Comparison of ENCODE assay signal across 8 cellular contexts in genomic region chr2:9778012-9778411, GRCh38.
DNase-seq lines count a peak whose midpoint lies in the region; ATAC-seq and TF ChIP-seq lines count a peak whose summit lies in the region.
"Had no signal": no experiment of that assay in that cellular context is flagged by ENCODE, and none has a peak within 500 bp of the region (broad histone marks: within the 10 kb centered on the region; RNA-seq: fewer than 3 reads in every experiment).

No MANE protein-coding gene starts in this region.

- H3K9me3 Mint-ChIP-seq in brain, result peaks cover 0 to 3% (median 0%) of the 10 kb centered on the region in 5 experiments
- H3K9me3 Mint-ChIP-seq in naive thymus-derived CD4-positive, alpha-beta T cell, result no peaks in the 10 kb centered on the region
- H3K9me3 Mint-ChIP-seq: memory B cell had no signal

- H3K4me3 Mint-ChIP-seq in brain, result no peak overlapping the region
- peak overlapping the region in 1 of 10 donors; percentile 37 for H3K4me3 Mint-ChIP-seq in naive thymus-derived CD4-positive, alpha-beta T cell
- H3K4me3 Mint-ChIP-seq: memory B cell had no signal

- DNase-seq in GM06990 (ENCODE audit: extremely low read depth, insufficient read length) (no peak), HuH-7.5 (ENCODE audit: low spot score) (peak; percentile 49)
- no peak for DNase-seq in naive thymus-derived CD4-positive, alpha-beta T cell
- DNase-seq in effector CD4-positive, alpha-beta T cell, result no peak

- peak overlapping the region in 3 of 5 experiments; percentile 12 to 71 (median 35) for H3K27ac Mint-ChIP-seq in brain
- peak overlapping the region in 6 of 9 donors; percentile 14 to 82 (median 50) for H3K27ac Mint-ChIP-seq in naive thymus-derived CD4-positive, alpha-beta T cell
- H3K27ac Mint-ChIP-seq: memory B cell had no signal

- H3K36me3 Mint-ChIP-seq in brain, result no peaks in the 10 kb centered on the region
- peaks cover 0 to 2% (median 0%) of the 10 kb centered on the region in 5 donors for H3K36me3 Mint-ChIP-seq in naive thymus-derived CD4-positive, alpha-beta T cell
- H3K36me3 Mint-ChIP-seq: memory B cell had no signal

- H3K27ac ChIP-seq in naive thymus-derived CD4-positive, alpha-beta T cell (ENCODE audit: low read depth, low read length), result no peak overlapping the region

- peaks cover 5% of the 10 kb centered on the region for H3K27me3 Mint-ChIP-seq in brain
- H3K27me3 Mint-ChIP-seq in naive thymus-derived CD4-positive, alpha-beta T cell, result peaks cover 0 to 3% (median 0%) of the 10 kb centered on the region in 5 donors

- peak; percentile 75 for TF ChIP-seq CTCF in GM06990 (IDR thresholded peaks at IDR 0.05; ENCODE audit: insufficient read depth, low read length, poor library complexity, severe bottlenecking)
- TF ChIP-seq CTCF in brain (conservative IDR thresholded peaks at IDR 0.05), result peak in 1 of 2 experiments; percentile 14

- H3K4me1 ChIP-seq in naive thymus-derived CD4-positive, alpha-beta T cell (ENCODE audit: control insufficient read depth in 2 of 2, insufficient read depth in 2 of 2, low read length in 2 of 2), result peaks cover 31 to 40% of the 10 kb centered on the region in 2 donors

- POLR2A ChIA-PET in naive thymus-derived CD4-positive, alpha-beta T cell (lab: Charles Lee), result no interaction called here

- no peak overlapping the region for H3K4me3 ChIP-seq in GM06990 (replicated peaks; ENCODE audit: low read depth, low read length)
- H3K4me3 ChIP-seq in naive thymus-derived CD4-positive, alpha-beta T cell (ENCODE audit: low read length), result no peak overlapping the region

- H3K4me1 Mint-ChIP-seq in brain, result peaks cover 47% of the 10 kb centered on the region
- peaks cover 23 to 53% (median 44%) of the 10 kb centered on the region in 7 donors for H3K4me1 Mint-ChIP-seq in naive thymus-derived CD4-positive, alpha-beta T cell

- no peaks in the 10 kb centered on the region for H3K9me3 ChIP-seq in naive thymus-derived CD4-positive, alpha-beta T cell (ENCODE audit: control insufficient read depth in 2 of 3, low read length in 3 of 3)

- no peak for ATAC-seq in naive thymus-derived CD4-positive, alpha-beta T cell
- ATAC-seq in GM21423 (IDR thresholded peaks at IDR 0.05; ENCODE audit: unreplicated experiment) (no peak), HG02981 (IDR thresholded peaks at IDR 0.05; ENCODE audit: unreplicated experiment) (no peak)

- no peaks in the 10 kb centered on the region for H3K36me3 ChIP-seq in GM06990 (ENCODE audit: control insufficient read depth, insufficient read depth, low read length)
- H3K36me3 ChIP-seq in naive thymus-derived CD4-positive, alpha-beta T cell (ENCODE audit: control insufficient read depth in 2 of 3, insufficient read depth in 3 of 3, low read length in 3 of 3), result no peaks in the 10 kb centered on the region

- intact Hi-C loops in naive thymus-derived CD4-positive, alpha-beta T cell (cut with micrococcal nuclease), result no loop called here

- H3K27me3 ChIP-seq in GM06990 (replicated peaks; ENCODE audit: control insufficient read depth, insufficient read depth, low read length), result no peaks in the 10 kb centered on the region; the same call in 1 of the 2 replicates
- H3K27me3 ChIP-seq in naive thymus-derived CD4-positive, alpha-beta T cell (ENCODE audit: control insufficient read depth in 2 of 2, insufficient read depth in 2 of 2, low read length in 2 of 2), result no peaks in the 10 kb centered on the region

- CTCF ChIA-PET in naive thymus-derived CD4-positive, alpha-beta T cell (lab: Charles Lee), result interaction anchor here (1.1 kb wide), 1 partner anchor 23 kb away, joined by 3 read pairs; no protein-coding TSS in a partner anchor
